ENCODE assay signal across 22 cellular contexts in genomic region chr12:83225806-83226205, GRCh38.
DNase-seq lines count a peak whose midpoint lies in the region; ATAC-seq, FAIRE-seq and TF ChIP-seq lines count a peak whose summit lies in the region.
"Had no signal": no experiment of that assay in that cellular context is flagged by ENCODE, and none has a peak within 500 bp of the region (broad histone marks: within the 10 kb centered on the region; RNA-seq: fewer than 3 reads in every experiment).

No MANE protein-coding gene starts in this region.

- H2AFZ ChIP-seq in IMR-90 (replicated peaks; ENCODE audit: low read length, poor library complexity) (no peak overlapping the region), K562 (ENCODE audit: low read depth, low read length) (no peak overlapping the region)

- no peaks in the 10 kb centered on the region for H3K79me1 ChIP-seq in IMR-90 (ENCODE audit: low read depth in 1 of 2, low read length in 2 of 2)

- H3K4me1 Mint-ChIP-seq in activated naive CD4-positive, alpha-beta T cell treated with anti-CD3 and anti-CD28 coated beads, Interleukin-2, amount 10 ng/mL, durations not matched to agents 7 days and 5 days = no peaks in the 10 kb centered on the region
- H3K4me1 Mint-ChIP-seq: B cell had no signal

- TF ChIP-seq POLR2A in A549 (IDR thresholded peaks at IDR 0.05; ENCODE audit: low read length) (no peak), IMR-90 (IDR thresholded peaks at IDR 0.05; ENCODE audit: low read depth, low read length) (no peak), K562 (conservative IDR thresholded peaks at IDR 0.05) (no peak)

- H3K18ac ChIP-seq in IMR-90 (ENCODE audit: low read depth, low read length) = no peak overlapping the region

- no peak overlapping the region for H3K56ac ChIP-seq in IMR-90 (ENCODE audit: extremely low read depth, insufficient read depth, low read length)

- 44% methylated on average over 3 of the region's 3 CpGs for WGBS in A549 (ENCODE audit: missing lambda C conversion rate)
- 60% methylated on average over 1 of the region's 3 CpGs; no CpG with 5 or more reads in 1 of the 2 experiments for WGBS in IMR-90 (ENCODE audit: extremely low coverage in 2 of 2, insufficient read length in 1 of 2), 2 experiments
- 56% methylated on average over 3 of the region's 3 CpGs for WGBS in K562 (ENCODE audit: insufficient coverage, low coverage, missing lambda C conversion rate)

- H2BK5ac ChIP-seq in IMR-90 (ENCODE audit: low read depth, low read length, poor library complexity, severe bottlenecking) = no peak overlapping the region

- FAIRE-seq in A549 (lab: Jason Lieb, UNC) (no peak), K562 (lab: Jason Lieb, UNC) (no peak)
- FAIRE-seq: A204.1, D721Med, GM12878, GM12892, GM18507 had no signal

- in situ Hi-C loops in IMR-90 (cut with MboI; ENCODE audit: low sequenced_read_pairs) = no loop called here
- in situ Hi-C loops in K562 (cut with MboI) = no loop called here

- no peak overlapping the region for H4K8ac ChIP-seq in IMR-90 (ENCODE audit: low read depth in 2 of 2, low read length in 2 of 2)

- no peaks in the 10 kb centered on the region for H3K9me3 ChIP-seq in A549
- H3K9me3 ChIP-seq in IMR-90 (ENCODE audit: control insufficient read depth, insufficient read depth, low read length) = 0 out of 2 replicates have a peak, but pooled peaks cover 3% of the 10 kb centered on the region
- no peaks in the 10 kb centered on the region for H3K9me3 ChIP-seq in K562 (replicated peaks; ENCODE audit: control insufficient read depth, insufficient read depth, low read depth, low read length)
- H3K9me3 ChIP-seq: Caco-2 had no signal

- no peaks in the 10 kb centered on the region for H3K27me3 Mint-ChIP-seq in activated naive CD4-positive, alpha-beta T cell treated with anti-CD3 and anti-CD28 coated beads, Interleukin-2, amount 10 ng/mL, durations not matched to agents 7 days and 5 days
- H3K27me3 Mint-ChIP-seq: B cell; CD4-positive, alpha-beta T cell had no signal

- TF ChIP-seq EP300 in A549 (IDR thresholded peaks at IDR 0.05) (no peak), K562 (IDR thresholded peaks at IDR 0.05; ENCODE audit: low read length) (no peak)

- H3K4me2 ChIP-seq in A549 (no peak overlapping the region), IMR-90 (ENCODE audit: low read depth, low read length) (no peak overlapping the region), K562 (ENCODE audit: insufficient read depth, low read length) (no peak overlapping the region)

- H3K23ac ChIP-seq in IMR-90 (ENCODE audit: low read depth, low read length) = no peak overlapping the region

- TF ChIP-seq CTCF in A549 (IDR thresholded peaks at IDR 0.05) = no peak
- TF ChIP-seq CTCF in IMR-90 (conservative IDR thresholded peaks at IDR 0.05; ENCODE audit: low read depth, low read length) = no peak
- TF ChIP-seq CTCF in K562 (IDR thresholded peaks at IDR 0.05 in 2 of 3, conservative IDR thresholded peaks at IDR 0.05 in 1 of 3; ENCODE audit: insufficient read depth in 2 of 3, low read depth in 1 of 3, low read length in 3 of 3) = no peak

- no peak overlapping the region for H2AK5ac ChIP-seq in IMR-90 (ENCODE audit: low read depth, low read length)

- no peak overlapping the region for H3K4me3 Mint-ChIP-seq in activated naive CD4-positive, alpha-beta T cell treated with anti-CD3 and anti-CD28 coated beads, Interleukin-2, amount 10 ng/mL, durations not matched to agents 7 days and 5 days
- H3K4me3 Mint-ChIP-seq: B cell; CD4-positive, alpha-beta T cell; CD8-positive, alpha-beta T cell had no signal

- H3K27ac ChIP-seq in A549 (no peak overlapping the region), IMR-90 (ENCODE audit: insufficient read depth, low read length) (no peak overlapping the region), K562 (ENCODE audit: extremely low read depth, low read depth, low read length) (no peak overlapping the region)
- H3K27ac ChIP-seq: C4-2B had no signal

- no peak overlapping the region for H3K4me3 ChIP-seq in A549
- H3K4me3 ChIP-seq in IMR-90 (ENCODE audit: insufficient read depth, low read depth, low read length) = no peak overlapping the region
- no peak overlapping the region for H3K4me3 ChIP-seq in K562
- H3K4me3 ChIP-seq: BLaER1 treated with 17β-estradiol and CSF1 and Interleukin-3, amounts not matched to agents 10 nM and 100 nM; GM12878 had no signal

- intact Hi-C loops in IMR-90 (cut with micrococcal nuclease) (no loop called here), K562 (cut with micrococcal nuclease) (no loop called here)

- CTCF ChIA-PET in A549 (lab: Yijun Ruan, JAX) = interaction anchor here (0.5 to 1.0 kb wide), 2 partner anchors 139 to 624 kb away, joined by 3 read pairs; no protein-coding TSS in a partner anchor
- CTCF ChIA-PET in IMR-90 (lab: Yijun Ruan, JAX) = no interaction called here
- CTCF ChIA-PET in K562 (lab: Yijun Ruan, JAX; ENCODE audit: low intra/inter-chr PET ratio) = no interaction called here
- CTCF ChIA-PET in activated naive CD4-positive, alpha-beta T cell treated with anti-CD3 and anti-CD28 coated beads, Interleukin-2, amount 10 ng/mL, durations not matched to agents 7 days and 5 days (lab: Charles Lee) = no interaction called here

- no peak overlapping the region for H3K9ac ChIP-seq in IMR-90 (ENCODE audit: low read depth, low read length)
- H3K9ac ChIP-seq in K562 (ENCODE audit: insufficient read depth in 1 of 2, low read depth in 2 of 2, low read length in 2 of 2) = no peak overlapping the region

- H2BK120ac ChIP-seq in IMR-90 (ENCODE audit: low read depth, low read length) = no peak overlapping the region

- H4K5ac ChIP-seq in IMR-90 (ENCODE audit: low read depth, low read length) = no peak overlapping the region

- POLR2A ChIA-PET in A549 (lab: Yijun Ruan, JAX) = no interaction called here
- POLR2A ChIA-PET in IMR-90 (lab: Charles Lee; ENCODE audit: unreplicated experiment) = no interaction called here
- POLR2A ChIA-PET in K562 (lab: Yijun Ruan, JAX) = no interaction called here

- no peaks in the 10 kb centered on the region for H3K4me1 ChIP-seq in A549
- no peaks in the 10 kb centered on the region for H3K4me1 ChIP-seq in IMR-90 (ENCODE audit: control insufficient read depth, insufficient read depth, low read length)
- H3K4me1 ChIP-seq in K562 (replicated peaks in 1 of 2; ENCODE audit: control insufficient read depth in 2 of 2, insufficient read depth in 2 of 2, low read length in 2 of 2) = no peaks in the 10 kb centered on the region
- H3K4me1 ChIP-seq: Caco-2 had no signal

- H3K27ac Mint-ChIP-seq in activated naive CD4-positive, alpha-beta T cell treated with anti-CD3 and anti-CD28 coated beads, Interleukin-2, amount 10 ng/mL, durations not matched to agents 7 days and 5 days = no peak overlapping the region
- H3K27ac Mint-ChIP-seq: B cell; CD4-positive, alpha-beta T cell; CD8-positive, alpha-beta T cell had no signal

- no peak overlapping the region for H3K14ac ChIP-seq in IMR-90 (replicated peaks; ENCODE audit: low read depth, low read length)

- dilution Hi-C loops in IMR-90 (cut with HindIII; ENCODE audit: low sequenced_read_pairs, unreplicated experiment) = no loop called here

- H2BK15ac ChIP-seq in IMR-90 (ENCODE audit: low read depth, low read length) = no peak overlapping the region

- no peaks in the 10 kb centered on the region for H3K9me1 ChIP-seq in IMR-90 (ENCODE audit: insufficient read depth, low read length)
- H3K9me1 ChIP-seq in K562 (ENCODE audit: control insufficient read depth, insufficient read depth, low read length) = no peaks in the 10 kb centered on the region

- H3K27me3 ChIP-seq in IMR-90 (ENCODE audit: control insufficient read depth, insufficient read depth, low read length) = no peaks in the 10 kb centered on the region
- no peaks in the 10 kb centered on the region for H3K27me3 ChIP-seq in K562 (ENCODE audit: control insufficient read depth in 2 of 2, insufficient read depth in 2 of 2, low read length in 2 of 2)
- H3K27me3 ChIP-seq: BLaER1 treated with 17β-estradiol and CSF1 and Interleukin-3, amounts not matched to agents 10 nM and 100 nM had no signal

- H4K20me1 ChIP-seq in IMR-90 (ENCODE audit: insufficient read depth, low read length) = no peaks in the 10 kb centered on the region
- H4K20me1 ChIP-seq in K562 (replicated peaks; ENCODE audit: control insufficient read depth, insufficient read depth, low read length) = no peaks in the 10 kb centered on the region
- H4K20me1 ChIP-seq: BLaER1 treated with 17β-estradiol and CSF1 and Interleukin-3, amounts not matched to agents 10 nM and 100 nM had no signal

- TF ChIP-seq RAD21 in A549 (conservative IDR thresholded peaks at IDR 0.05 in 1 of 2, IDR thresholded peaks at IDR 0.05 in 1 of 2) (no peak), IMR-90 (IDR thresholded peaks at IDR 0.05; ENCODE audit: low read length) (no peak), K562 (CRISPR knock-in tag; conservative IDR thresholded peaks at IDR 0.05 in 1 of 2, IDR thresholded peaks at IDR 0.05 in 1 of 2) (no peak)

- H4K91ac ChIP-seq in IMR-90 (ENCODE audit: insufficient read depth, low read depth, low read length) = no peak overlapping the region

- H3K4ac ChIP-seq in IMR-90 (ENCODE audit: low read depth, low read length) = no peak overlapping the region

- no peak for ATAC-seq in A549
- ATAC-seq in IMR-90 (ENCODE audit: low read depth) = no peak
- ATAC-seq in K562 = no peak
- ATAC-seq: CD8-positive, alpha-beta T cell; GM12878 had no signal

- H3K36me3 ChIP-seq in IMR-90 (ENCODE audit: control insufficient read depth, insufficient read depth, low read length) = no peaks in the 10 kb centered on the region
- no peaks in the 10 kb centered on the region for H3K36me3 ChIP-seq in K562 (ENCODE audit: control insufficient read depth, insufficient read depth, low read length)
- H3K36me3 ChIP-seq: BLaER1 treated with 17β-estradiol and CSF1 and Interleukin-3, amounts not matched to agents 10 nM and 100 nM had no signal

- BruUV-seq in IMR-90 (replicated peaks; lab: Mats Ljungman, UMichigan) = no TSS peak
- no TSS peak for BruUV-seq in K562 (replicated peaks; lab: Mats Ljungman, UMichigan)

- H2BK20ac ChIP-seq in IMR-90 (ENCODE audit: low read depth, low read length) = no peak overlapping the region

- H2AK9ac ChIP-seq in IMR-90 (replicated peaks; ENCODE audit: low read depth, low read length, poor library complexity) = no peak overlapping the region

- peaks cover 8% of the 10 kb centered on the region for H3K9me3 Mint-ChIP-seq in activated naive CD4-positive, alpha-beta T cell treated with anti-CD3 and anti-CD28 coated beads, Interleukin-2, amount 10 ng/mL, durations not matched to agents 7 days and 5 days

- DNase-seq in A549 (ENCODE audit: low read depth in 1 of 2, low spot score in 1 of 2) (no peak), IMR-90 (no peak), K562 (ENCODE audit: extremely low read depth in 1 of 4, low spot score in 3 of 4) (no peak)
- no peak for DNase-seq in activated CD8-positive, alpha-beta memory T cell treated with anti-CD3 and anti-CD28 coated beads for 24 hours
- no peak for DNase-seq in activated naive CD4-positive, alpha-beta T cell treated with anti-CD3 and anti-CD28 coated beads, Interleukin-2, amount 10 ng/mL, durations not matched to agents 7 days and 5 days
- DNase-seq: 8988T; AML-193; Caco-2; Calu3; CD4-positive, alpha-beta T cell; CD8-positive, alpha-beta T cell; DND-41; EL; GDM1 had no signal

- H3K36me3 Mint-ChIP-seq in activated naive CD4-positive, alpha-beta T cell treated with anti-CD3 and anti-CD28 coated beads, Interleukin-2, amount 10 ng/mL, durations not matched to agents 7 days and 5 days = no peaks in the 10 kb centered on the region
- H3K36me3 Mint-ChIP-seq: CD8-positive, alpha-beta T cell had no signal

- no peaks in the 10 kb centered on the region for H3K79me2 ChIP-seq in K562 (ENCODE audit: control insufficient read depth, insufficient read depth, low read length)

Comparison
In these comparisons a context has a peak if more than half of its experiments do, and no peak if none do; other contexts are left out.
1. Of the 35 proteins assayed by ChIP-seq in both K562 and A549: peak only in K562: none; only in A549: none; in both: MAFK; in neither: 34.